15 cellular contexts compared by ENCODE assay signal in the genomic region with DNA sequence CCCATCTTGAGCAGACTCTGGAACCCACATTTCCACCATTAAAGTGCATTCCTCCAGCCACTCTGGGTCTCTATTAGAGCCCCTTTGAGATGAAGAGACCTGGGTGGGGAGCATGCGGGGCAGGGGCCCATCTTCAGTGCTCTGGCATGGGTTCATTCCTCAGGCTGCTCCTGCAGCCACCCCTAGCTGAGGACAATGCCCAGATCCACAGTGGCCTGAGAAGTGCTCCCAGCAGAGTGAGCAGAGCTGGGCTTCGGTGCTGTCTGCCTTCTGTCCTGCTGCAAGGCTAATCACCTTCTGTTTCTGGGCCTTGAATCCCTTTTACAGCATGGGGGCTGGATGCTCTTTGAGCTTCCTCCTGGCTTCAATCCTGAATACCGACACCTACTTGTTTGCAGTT.
DNase-seq lines count a peak whose midpoint lies in the region; ATAC-seq, FAIRE-seq and TF ChIP-seq lines count a peak whose summit lies in the region.
"Had no signal": no experiment of that assay in that cellular context is flagged by ENCODE, and none has a peak within 500 bp of the region (broad histone marks: within the 10 kb centered on the region; RNA-seq: fewer than 3 reads in every experiment).

No MANE protein-coding gene starts in this region.

- H3K4me1 ChIP-seq in IMR-90 (ENCODE audit: control insufficient read depth, insufficient read depth, low read length) (peaks cover 6% of the 10 kb centered on the region), esophagus muscularis mucosa (no peaks in the 10 kb centered on the region)
- H3K4me1 ChIP-seq: HAP-1 had no signal

- no peak overlapping the region for H2AK9ac ChIP-seq in IMR-90 (replicated peaks; ENCODE audit: low read depth, low read length, poor library complexity)

- no peaks in the 10 kb centered on the region for H3K9me3 ChIP-seq in IMR-90 (ENCODE audit: control insufficient read depth, insufficient read depth, low read length)
- no peaks in the 10 kb centered on the region for H3K9me3 ChIP-seq in esophagus muscularis mucosa
- H3K9me3 ChIP-seq: HAP-1 had no signal

- dilution Hi-C loops in IMR-90 (cut with HindIII; ENCODE audit: low sequenced_read_pairs, unreplicated experiment), result no loop called here

- H3K79me1 ChIP-seq in IMR-90 (ENCODE audit: low read depth in 1 of 2, low read length in 2 of 2), result no peaks in the 10 kb centered on the region

- H2BK20ac ChIP-seq in IMR-90 (ENCODE audit: low read depth, low read length), result no peak overlapping the region

- H3K9ac ChIP-seq in IMR-90 (ENCODE audit: low read depth, low read length), result no peak overlapping the region

- H3K27me3 ChIP-seq in H7 (ENCODE audit: control insufficient read depth, insufficient read depth, low read length) (no peaks in the 10 kb centered on the region), IMR-90 (ENCODE audit: control insufficient read depth, insufficient read depth, low read length) (no peaks in the 10 kb centered on the region; the same call in 1 of the 2 replicates), esophagus muscularis mucosa (no peaks in the 10 kb centered on the region)

- TF ChIP-seq CTCF in IMR-90 (conservative IDR thresholded peaks at IDR 0.05; ENCODE audit: low read depth, low read length), result no peak
- no peak for TF ChIP-seq CTCF in esophagus muscularis mucosa (IDR thresholded peaks at IDR 0.05)

- no peak overlapping the region for H2BK15ac ChIP-seq in IMR-90 (ENCODE audit: low read depth, low read length)

- TF ChIP-seq RAD21 in IMR-90 (IDR thresholded peaks at IDR 0.05; ENCODE audit: low read length), result no peak

- H3K4me2 ChIP-seq in IMR-90 (ENCODE audit: low read depth, low read length), result no peak overlapping the region
- H3K4me2 ChIP-seq: GM23338 had no signal

- H4K91ac ChIP-seq in IMR-90 (ENCODE audit: insufficient read depth, low read depth, low read length), result no peak overlapping the region

- H2BK120ac ChIP-seq in IMR-90 (ENCODE audit: low read depth, low read length), result no peak overlapping the region

- H2BK5ac ChIP-seq in IMR-90 (ENCODE audit: low read depth, low read length, poor library complexity, severe bottlenecking), result no peak overlapping the region

- in situ Hi-C loops in IMR-90 (cut with MboI; ENCODE audit: low sequenced_read_pairs), result no loop called here

- DNase-seq in H7 (peak; percentile 8), IMR-90 (no peak), esophagus muscularis mucosa (ENCODE audit: extremely low spot score) (peak; percentile 87), urothelium cell line (ENCODE audit: low spot score) (no peak), middle frontal gyrus (ENCODE audit: extremely low spot score, low spot score) (no peak), NCI-H1694 (lab: John Stamatoyannopoulos, UW) (no peak)
- DNase-seq: C1 segment of cervical spinal cord; Calu3; CD4-positive, alpha-beta memory T cell; DMS79 treated with DMSO at 0.1 percent for 48 hours; GF-D8 had no signal

- FAIRE-seq in urothelium cell line (lab: Jason Lieb, UNC), result peak; percentile 79
- FAIRE-seq: GM12891, GM18507 had no signal

- 0 out of 2 replicates have a peak overlapping the region, but pooled peaks have one; percentile 3 for H2AK5ac ChIP-seq in IMR-90 (ENCODE audit: low read depth, low read length)

- H3K9me1 ChIP-seq in IMR-90 (ENCODE audit: insufficient read depth, low read length), result no peaks in the 10 kb centered on the region

- H3K36me3 ChIP-seq in H7 (replicated peaks; ENCODE audit: control insufficient read depth, insufficient read depth, low read length) (no peaks in the 10 kb centered on the region), IMR-90 (ENCODE audit: control insufficient read depth, insufficient read depth, low read length) (no peaks in the 10 kb centered on the region), esophagus muscularis mucosa (no peaks in the 10 kb centered on the region)
- H3K36me3 ChIP-seq: HAP-1 had no signal

- H4K5ac ChIP-seq in IMR-90 (ENCODE audit: low read depth, low read length), result no peak overlapping the region

- no peak overlapping the region for H3K23ac ChIP-seq in IMR-90 (ENCODE audit: low read depth, low read length)

- no peak overlapping the region for H3K4ac ChIP-seq in IMR-90 (ENCODE audit: low read depth, low read length)

- TF ChIP-seq POLR2A in IMR-90 (IDR thresholded peaks at IDR 0.05; ENCODE audit: low read depth, low read length) (no peak), esophagus muscularis mucosa (IDR thresholded peaks at IDR 0.05; ENCODE audit: low read depth) (no peak)

- H3K27ac ChIP-seq in IMR-90 (ENCODE audit: insufficient read depth, low read length) (no peak overlapping the region), esophagus muscularis mucosa (replicated peaks in 1 of 4) (no peak overlapping the region)

- WGBS in IMR-90 (ENCODE audit: extremely low coverage in 2 of 2, insufficient read length in 1 of 2), 2 experiments, result 75% methylated on average over 2 of the region's 3 CpGs; no CpG with 5 or more reads in 1 of the 2 experiments
- 79% methylated on average over 3 of the region's 3 CpGs for WGBS in esophagus muscularis mucosa

- no peaks in the 10 kb centered on the region for H4K20me1 ChIP-seq in IMR-90 (ENCODE audit: insufficient read depth, low read length)

- no peak overlapping the region for H3K56ac ChIP-seq in IMR-90 (ENCODE audit: extremely low read depth, insufficient read depth, low read length)

- no peak overlapping the region for H4K8ac ChIP-seq in IMR-90 (ENCODE audit: low read depth in 2 of 2, low read length in 2 of 2)

- no peak overlapping the region for H3K4me3 ChIP-seq in H7 (ENCODE audit: insufficient read depth, low read depth, low read length)
- no peak overlapping the region for H3K4me3 ChIP-seq in IMR-90 (ENCODE audit: insufficient read depth, low read depth, low read length)
- no peak overlapping the region for H3K4me3 ChIP-seq in esophagus muscularis mucosa
- H3K4me3 ChIP-seq: GM23338, HAP-1 had no signal

- intact Hi-C loops in IMR-90 (cut with micrococcal nuclease), result no loop called here
- intact Hi-C loops in esophagus muscularis mucosa (cut with DNase I), result no loop called here

- BruUV-seq in IMR-90 (replicated peaks; lab: Mats Ljungman, UMichigan), result no TSS peak

- POLR2A ChIA-PET in IMR-90 (lab: Charles Lee; ENCODE audit: unreplicated experiment), result interaction anchor here (0.6 kb wide), 1 partner anchor 25 kb away, joined by 3 read pairs; no protein-coding TSS in a partner anchor

- H2AFZ ChIP-seq in IMR-90 (replicated peaks; ENCODE audit: low read length, poor library complexity), result peak overlapping the region; percentile 80
- H2AFZ ChIP-seq: GM23338 had no signal

- H3K14ac ChIP-seq in IMR-90 (replicated peaks; ENCODE audit: low read depth, low read length), result no peak overlapping the region

- ATAC-seq in IMR-90 (ENCODE audit: low read depth), result peak; percentile 7; the same call in 1 of the 2 replicates
- ATAC-seq: GM23338 had no signal

- no peak for TF ChIP-seq EP300 in esophagus muscularis mucosa (IDR thresholded peaks at IDR 0.05)

- no peak overlapping the region for H3K18ac ChIP-seq in IMR-90 (ENCODE audit: low read depth, low read length)

- CTCF ChIA-PET in IMR-90 (lab: Yijun Ruan, JAX), result no interaction called here

TF ChIP-seq in IMR-90, 13 proteins besides CTCF, POLR2A, EP300 and RAD21:
- TF ChIP-seq, protein P1, sequence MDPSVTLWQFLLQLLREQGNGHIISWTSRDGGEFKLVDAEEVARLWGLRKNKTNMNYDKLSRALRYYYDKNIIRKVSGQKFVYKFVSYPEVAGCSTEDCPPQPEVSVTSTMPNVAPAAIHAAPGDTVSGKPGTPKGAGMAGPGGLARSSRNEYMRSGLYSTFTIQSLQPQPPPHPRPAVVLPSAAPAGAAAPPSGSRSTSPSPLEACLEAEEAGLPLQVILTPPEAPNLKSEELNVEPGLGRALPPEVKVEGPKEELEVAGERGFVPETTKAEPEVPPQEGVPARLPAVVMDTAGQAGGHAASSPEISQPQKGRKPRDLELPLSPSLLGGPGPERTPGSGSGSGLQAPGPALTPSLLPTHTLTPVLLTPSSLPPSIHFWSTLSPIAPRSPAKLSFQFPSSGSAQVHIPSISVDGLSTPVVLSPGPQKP (IDR thresholded peaks at IDR 0.05; ENCODE audit: borderline replicate concordance, low read depth, low read length), result no peak
- TF ChIP-seq FOS (IDR thresholded peaks at IDR 0.05; ENCODE audit: low read depth, low read length) (no peak), MAFK (IDR thresholded peaks at IDR 0.05; ENCODE audit: low read depth, low read length) (no peak), CHD1 (IDR thresholded peaks at IDR 0.05; ENCODE audit: low read depth, low read length) (no peak), RCOR1 (IDR thresholded peaks at IDR 0.05; ENCODE audit: insufficient replicate concordance, low read length) (no peak), SMC3 (IDR thresholded peaks at IDR 0.05; ENCODE audit: low read depth, low read length) (no peak), MXI1 (IDR thresholded peaks at IDR 0.05; ENCODE audit: borderline replicate concordance, low read depth, low read length) (no peak)

Comparison
In these comparisons a context has a peak if more than half of its experiments do, and no peak if none do; other contexts are left out.
1. DNase-seq: peak in H7 (single experiment) and esophagus muscularis mucosa (single experiment); none in IMR-90 (single experiment), urothelium cell line (single experiment), middle frontal gyrus (single experiment) and NCI-H1694 (single experiment).